8 cellular contexts compared by ENCODE assay signal in genomic region chr5:179914032-179914755, GRCh38. TPM values are rescaled to one million over a fixed set of nuclear protein-coding genes. Genes with fewer than 3 reads are reported as not detected.
DNase-seq lines count a peak whose midpoint lies in the region; ATAC-seq and TF ChIP-seq lines count a peak whose summit lies in the region.

No MANE protein-coding gene starts in this region.

- H3K27me3 Mint-ChIP-seq in natural killer cell treated with Interleukin-12 subunit alpha and Interleukin-12 subunit beta and Interleukin-15 and Interleukin-18, amount 100 ng/mL, for 72 hours: peaks cover 2 to 7% of the 10 kb centered on the region in 2 donors

- peak; percentile 86 to 87 for ATAC-seq in natural killer cell treated with Interleukin-12 subunit alpha and Interleukin-12 subunit beta and Interleukin-15 and Interleukin-18, amount 100 ng/mL, for 72 hours
- ATAC-seq in GM18868 (IDR thresholded peaks at IDR 0.05; ENCODE audit: unreplicated experiment) (no peak), GM19467 (IDR thresholded peaks at IDR 0.05; ENCODE audit: unreplicated experiment) (no peak), GM19023 (IDR thresholded peaks at IDR 0.05; ENCODE audit: unreplicated experiment) (no peak)

- peak overlapping the region; percentile 26 to 47 for H3K27ac Mint-ChIP-seq in natural killer cell treated with Interleukin-12 subunit alpha and Interleukin-12 subunit beta and Interleukin-15 and Interleukin-18, amount 100 ng/mL, for 72 hours

- H3K9me3 Mint-ChIP-seq in natural killer cell treated with Interleukin-12 subunit alpha and Interleukin-12 subunit beta and Interleukin-15 and Interleukin-18, amount 100 ng/mL, for 72 hours: no peaks in the 10 kb centered on the region

- DNase-seq in Daoy (ENCODE audit: low read depth) (peak; percentile 63), Kasumi-1 (lab: John Stamatoyannopoulos, UW) (peak; percentile 28 to 37), cardiac fibroblast (ENCODE audit: low read depth in 2 of 2) (peak; percentile 39 to 69), amygdala (lab: John Stamatoyannopoulos, UW) (no peak)
- no peak for DNase-seq in natural killer cell treated with Interleukin-12 subunit alpha and Interleukin-12 subunit beta and Interleukin-15 and Interleukin-18, amount 100 ng/mL, for 72 hours (ENCODE audit: low spot score)

- TF ChIP-seq CTCF in cardiac fibroblast (IDR thresholded peaks at IDR 0.05; ENCODE audit: low read depth, low read length): no peak

- H3K36me3 Mint-ChIP-seq in natural killer cell treated with Interleukin-12 subunit alpha and Interleukin-12 subunit beta and Interleukin-15 and Interleukin-18, amount 100 ng/mL, for 72 hours: no peaks in the 10 kb centered on the region

- peak overlapping the region; percentile 36 for H3K4me3 Mint-ChIP-seq in natural killer cell treated with Interleukin-12 subunit alpha and Interleukin-12 subunit beta and Interleukin-15 and Interleukin-18, amount 100 ng/mL, for 72 hours

- H3K4me3 ChIP-seq in cardiac fibroblast (replicated peaks in 1 of 2; ENCODE audit: low read depth in 2 of 2, low read length in 2 of 2): no peak overlapping the region

- peaks cover 0 to 22% of the 10 kb centered on the region in 2 donors for H3K4me1 Mint-ChIP-seq in natural killer cell treated with Interleukin-12 subunit alpha and Interleukin-12 subunit beta and Interleukin-15 and Interleukin-18, amount 100 ng/mL, for 72 hours (ENCODE audit: low read depth in 2 of 2)

RNA-seq across cellular contexts. Expression of gene TBC1D9B, which starts 6.5 kb away (rescaled TPM):
- 23.1 and 25.0 TPM in 2 replicates for total RNA-seq in Daoy (2014; rRNA removed; shearing (Covaris generic))
- 100 to 1,000 TPM; 114 to 151 TPM for total RNA-seq in natural killer cell treated with Interleukin-12 subunit alpha and Interleukin-12 subunit beta and Interleukin-15 and Interleukin-18, amount 100 ng/mL, for 72 hours

RNA-seq across cellular contexts. Expression of gene MRNIP, which starts 55.6 kb away (rescaled TPM):
- 9.2 and 11.1 TPM in 2 replicates for total RNA-seq in Daoy (2014; rRNA removed; shearing (Covaris generic))
- 10 to 100 TPM; 15.9 to 25.2 TPM for total RNA-seq in natural killer cell treated with Interleukin-12 subunit alpha and Interleukin-12 subunit beta and Interleukin-15 and Interleukin-18, amount 100 ng/mL, for 72 hours

Comparison
In these comparisons a context has a peak if more than half of its experiments do, and no peak if none do; other contexts are left out.
1. DNase-seq: peak in Daoy (single experiment), Kasumi-1 (2 of 2) and cardiac fibroblast (2 of 2); none in natural killer cell treated with Interleukin-12 subunit alpha and Interleukin-12 subunit beta and Interleukin-15 and Interleukin-18, amount 100 ng/mL, for 72 hours (single experiment) and amygdala (0 of 56).
2. ATAC-seq: peak in natural killer cell treated with Interleukin-12 subunit alpha and Interleukin-12 subunit beta and Interleukin-15 and Interleukin-18, amount 100 ng/mL, for 72 hours (2 of 2); none in GM18868 (single experiment), GM19467 (single experiment) and GM19023 (single experiment).